Comparison of ENCODE assay signal across 11 cellular contexts in genomic region chr11:127649071-127649470, GRCh38.
"Had no signal": no experiment of that assay in that cellular context is flagged by ENCODE, and none has a peak within 500 bp of the region (broad histone marks: within the 10 kb centered on the region; RNA-seq: fewer than 3 reads in every experiment).

No MANE protein-coding gene starts in this region.

- H3K9ac ChIP-seq: GM23248 had no signal

- H3K27ac ChIP-seq: GM23248, HL-60 had no signal

- DNase-seq: GM23248, GOT3, H7, HFFc6, IMR-90, Karpas-422, KG1 had no signal

- ATAC-seq: HCT116, K562 had no signal

- H3K9me3 ChIP-seq: HAP-1 had no signal

- H2AFZ ChIP-seq: GM23248 had no signal

- H3K4me3 ChIP-seq: GM23248, HAP-1, K562 had no signal

- H3K36me3 ChIP-seq: HAP-1 had no signal

- H3K4me1 ChIP-seq: HAP-1 had no signal
